8 cellular contexts compared by ENCODE assay signal in the genomic region with DNA sequence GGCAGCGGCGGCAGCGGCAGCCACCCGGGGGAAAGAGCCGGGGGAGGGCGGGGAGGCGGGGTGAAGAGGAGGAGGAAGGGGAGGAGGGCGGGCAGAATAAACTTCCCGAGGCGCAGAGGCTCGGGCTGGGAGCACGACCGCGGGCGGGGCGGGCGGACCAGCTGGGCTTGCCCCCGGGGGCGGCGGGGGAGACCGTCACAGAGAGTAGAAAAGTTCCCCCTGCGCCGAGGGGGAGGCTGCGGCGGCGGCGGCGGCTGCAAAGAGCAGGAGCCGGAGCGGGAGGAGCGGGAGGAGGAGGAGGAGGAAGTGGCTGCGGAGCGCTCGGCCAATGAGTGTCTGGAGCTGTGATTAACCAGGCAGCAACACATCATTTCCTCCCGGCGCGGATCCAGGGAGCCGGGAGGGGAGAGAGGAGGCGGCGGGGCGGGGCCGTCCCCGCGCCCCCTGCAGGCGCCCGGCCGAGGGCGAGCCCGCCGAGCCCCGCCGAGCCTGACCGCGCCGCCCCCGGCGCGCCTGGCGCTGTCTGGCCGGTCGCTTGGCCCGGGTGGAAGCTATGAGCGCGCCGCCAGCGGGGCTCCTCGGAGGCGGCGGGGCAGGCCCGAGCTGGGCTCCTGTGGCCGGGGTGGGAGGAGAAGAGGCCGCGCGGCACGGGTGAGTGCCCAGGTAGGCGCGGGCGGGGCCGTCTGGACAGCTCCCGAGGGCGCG. TPM values are rescaled to one million over a fixed set of nuclear protein-coding genes. Genes with fewer than 3 reads are reported as not detected.
DNase-seq lines count a peak whose midpoint lies in the region; ATAC-seq and TF ChIP-seq lines count a peak whose summit lies in the region.

A gene (minus strand): TSS at position 265 of the 705 bp plus-strand sequence. CDS start 76,837 bp downstream, outside the sequence.

- H3K4me3 ChIP-seq in adrenal gland = peak within 1 kb of the TSS in 3 of 4 donors; percentile 61 to 90 (median 83)
- peak within 1 kb of the TSS; percentile 46 to 97 (median 86) for H3K4me3 ChIP-seq in heart left ventricle
- peak within 1 kb of the TSS; percentile 89 for H3K4me3 ChIP-seq in trophoblast cell (ENCODE audit: low read depth, low read length)
- peak within 1 kb of the TSS; percentile 82 to 86 (median 84) for H3K4me3 ChIP-seq in tibial nerve

- peak; percentile 47 to 86 for TF ChIP-seq EP300 in tibial nerve (IDR thresholded peaks at IDR 0.05)

- peak within 1 kb of the TSS; percentile 70 for H3K4ac ChIP-seq in trophoblast cell (ENCODE audit: low read depth, low read length)

- H3K79me1 ChIP-seq in trophoblast cell (ENCODE audit: low read length) = peaks cover 14% of the 10 kb centered on the region

- H3K9me3 ChIP-seq in adrenal gland (replicated peaks in 1 of 3) = no peaks in the 10 kb centered on the region
- no peaks in the 10 kb centered on the region for H3K9me3 ChIP-seq in heart left ventricle
- H3K9me3 ChIP-seq in trophoblast cell (ENCODE audit: insufficient read depth, low read depth, low read length) = no peaks in the 10 kb centered on the region
- no peaks in the 10 kb centered on the region for H3K9me3 ChIP-seq in tibial nerve

- peak within 1 kb of the TSS; percentile 93 for H3K14ac ChIP-seq in trophoblast cell (ENCODE audit: low read length)

- TF ChIP-seq CTCF in GM12872 (IDR thresholded peaks at IDR 0.05; ENCODE audit: insufficient read depth, low read depth, low read length) = peak; percentile 42; the same call in 1 of the 3 replicates
- TF ChIP-seq CTCF in adrenal gland (IDR thresholded peaks at IDR 0.05) = peak in 4 of 6 experiments; percentile 18 to 65 (median 32)
- peak in 11 of 12 donors; percentile 22 to 66 (median 36) for TF ChIP-seq CTCF in heart left ventricle (IDR thresholded peaks at IDR 0.05)
- TF ChIP-seq CTCF in tibial nerve (IDR thresholded peaks at IDR 0.05) = peak; percentile 21 to 73 (median 58)

- no peak within 1 kb of the TSS for H3K23ac ChIP-seq in trophoblast cell (ENCODE audit: low read length)

- H3K18ac ChIP-seq in trophoblast cell (ENCODE audit: low read length) = peak within 1 kb of the TSS; percentile 97

- H3K36me3 ChIP-seq in adrenal gland (replicated peaks in 1 of 2) (no peaks in the 10 kb centered on the region), heart left ventricle (no peaks in the 10 kb centered on the region), trophoblast cell (ENCODE audit: control insufficient read depth in 1 of 2, insufficient read depth in 2 of 2, low read length in 2 of 2) (no peaks in the 10 kb centered on the region), tibial nerve (no peaks in the 10 kb centered on the region)

- TF ChIP-seq POLR2A in adrenal gland (IDR thresholded peaks at IDR 0.05) (peak; percentile 48 to 77), heart left ventricle (IDR thresholded peaks at IDR 0.05) (peak in 1 of 2 donors; percentile 67), tibial nerve (IDR thresholded peaks at IDR 0.05) (peak; percentile 32 to 56)

- H3K27me3 ChIP-seq in adrenal gland = no peaks in the 10 kb centered on the region
- H3K27me3 ChIP-seq in heart left ventricle = no peaks in the 10 kb centered on the region
- H3K27me3 ChIP-seq in trophoblast cell (ENCODE audit: insufficient read depth, low read length) = no peaks in the 10 kb centered on the region
- no peaks in the 10 kb centered on the region for H3K27me3 ChIP-seq in tibial nerve

- peaks cover 10% of the 10 kb centered on the region for H3K79me2 ChIP-seq in trophoblast cell (ENCODE audit: control insufficient read depth, insufficient read depth, low read length, poor library complexity)

- H2BK120ac ChIP-seq in trophoblast cell (ENCODE audit: insufficient read depth, low read length, poor library complexity) = peak within 1 kb of the TSS; percentile 95

- H3K27ac ChIP-seq in adrenal gland (peak within 1 kb of the TSS; percentile 48 to 99 (median 96)), heart left ventricle (peak within 1 kb of the TSS; percentile 92 to 100 (median 96)), trophoblast cell (ENCODE audit: low read depth, low read length) (peak within 1 kb of the TSS; percentile 92), tibial nerve (peak within 1 kb of the TSS; percentile 91 to 99 (median 94))

- H4K12ac ChIP-seq in trophoblast cell (ENCODE audit: low read depth, low read length) = peak within 1 kb of the TSS; percentile 90

- WGBS in adrenal gland, 4 donors = 0 to 2% (median 1%) methylated on average over 39 to 80 of the region's 82 CpGs; no CpG with 5 or more reads in 1 of the 4 donors
- WGBS in heart left ventricle, 4 donors = 1 to 3% (median 1%) methylated on average over 30 to 81 of the region's 82 CpGs
- no CpG with 5 or more reads among the region's 82 CpGs for WGBS in trophoblast cell (ENCODE audit: extremely low coverage, insufficient coverage, insufficient read length)
- 1% methylated on average over 55 to 72 of the region's 82 CpGs for WGBS in tibial nerve, 2 donors

- peak within 1 kb of the TSS; percentile 72 for H2AK5ac ChIP-seq in trophoblast cell (ENCODE audit: low read length)

- H3K4me1 ChIP-seq in adrenal gland (replicated peaks in 1 of 2) (peaks cover 16 to 23% of the 10 kb centered on the region in 2 donors), heart left ventricle (peaks cover 0 to 45% (median 25%) of the 10 kb centered on the region in 12 donors), trophoblast cell (ENCODE audit: control insufficient read depth in 1 of 2, insufficient read depth in 2 of 2, low read length in 2 of 2) (peaks cover 0 to 10% of the 10 kb centered on the region in 2 experiments), tibial nerve (peaks cover 0 to 38% (median 14%) of the 10 kb centered on the region in 4 donors)

- H3K9ac ChIP-seq in trophoblast cell (ENCODE audit: low read length) = peak within 1 kb of the TSS; percentile 55

- peak within 1 kb of the TSS; percentile 98 for H4K91ac ChIP-seq in trophoblast cell (ENCODE audit: low read depth, low read length)

- H4K8ac ChIP-seq in trophoblast cell (ENCODE audit: low read depth, low read length) = peak within 1 kb of the TSS; percentile 86

- ATAC-seq in HG02759 (IDR thresholded peaks at IDR 0.05; ENCODE audit: unreplicated experiment) (peak; percentile 86), heart left ventricle (peak; percentile 95 to 98 (median 96))

- H2AFZ ChIP-seq in trophoblast cell (ENCODE audit: insufficient read depth, low read length, poor library complexity) = peak within 1 kb of the TSS; percentile 91

- intact Hi-C loops in adrenal gland (cut with DNase I) (loop anchor here (5.0 to 10.0 kb wide), 2 partner anchors 91 to 131 kb away; no protein-coding TSS in a partner anchor), heart left ventricle (cut with DNase I) (loop anchor here (1.0 to 10.0 kb wide), 10 partner anchors 34 to 579 kb away; a partner anchor contains a TSS)

- H3K4me2 ChIP-seq in trophoblast cell (ENCODE audit: low read length) = peak within 1 kb of the TSS; percentile 92

- DNase-seq in NCI-H1105 treated with DMSO at 0.1 percent for 48 hours (lab: John Stamatoyannopoulos, UW) (peak; percentile 89), T-helper 1 cell (peak; percentile 73 to 90 (median 78)), adrenal gland (peak; percentile 93 to 98 (median 97)), heart left ventricle (peak; percentile 96 to 97 (median 97)), trophoblast cell (peak; percentile 92 to 95), tibial nerve (ENCODE audit: low spot score in 2 of 2) (peak; percentile 92 to 93)

- peak within 1 kb of the TSS; percentile 62 for H2BK12ac ChIP-seq in trophoblast cell (ENCODE audit: low read length)

- peak within 1 kb of the TSS; percentile 94 for H2BK5ac ChIP-seq in trophoblast cell (ENCODE audit: low read depth, low read length, poor library complexity)

RNA-seq across cellular contexts. Expression of the gene that starts here (rescaled TPM):
- 10 to 100 TPM; 10.6 to 25.0 (median 17.9) TPM for total RNA-seq in adrenal gland
- 10 to 100 TPM in 1 of 3 donors, 1 to 10 TPM in 2; 4.6 to 15.1 (median 5.6) TPM for polyA plus RNA-seq in adrenal gland
- 10 to 100 TPM; 15.3 to 37.6 (median 23.9) TPM for total RNA-seq in heart left ventricle
- 10 to 100 TPM in 1 of 2 donors, 1 to 10 TPM in 1; 5.6 to 26.3 TPM for polyA plus RNA-seq in heart left ventricle
- polyA plus RNA-seq in trophoblast cell (2013) = 25.7 and 27.4 TPM in 2 replicates
- total RNA-seq in tibial nerve = 10 to 100 TPM; 19.2 to 24.7 (median 22.8) TPM

Comparison
In these comparisons a context has a peak if more than half of its experiments do, and no peak if none do; other contexts are left out.
1. Peak in every context shown above with its lines: DNase-seq, ATAC-seq, H3K4me3 ChIP-seq and H3K27ac ChIP-seq.